ENCODE assay signal across 1 cellular context in genomic region chr13:39783051-39783450, GRCh38.
TF ChIP-seq lines count a peak whose summit lies in the region.

No MANE protein-coding gene starts in this region.

TF ChIP-seq in A549, 52 proteins besides CTCF, POLR2A, EP300 and RAD21 (continued from another document):
- TF ChIP-seq CHD4 (IDR thresholded peaks at IDR 0.05; ENCODE audit: borderline replicate concordance) (no peak), ELK1 (IDR thresholded peaks at IDR 0.05; ENCODE audit: low read depth, low read length) (no peak), KDM5A (IDR thresholded peaks at IDR 0.05) (no peak), HES2 (IDR thresholded peaks at IDR 0.05) (no peak), SREBF2 (IDR thresholded peaks at IDR 0.05) (no peak), SMC3 (IDR thresholded peaks at IDR 0.05) (no peak)
